Comparison of ENCODE assay signal across 10 cellular contexts in the genomic region with DNA sequence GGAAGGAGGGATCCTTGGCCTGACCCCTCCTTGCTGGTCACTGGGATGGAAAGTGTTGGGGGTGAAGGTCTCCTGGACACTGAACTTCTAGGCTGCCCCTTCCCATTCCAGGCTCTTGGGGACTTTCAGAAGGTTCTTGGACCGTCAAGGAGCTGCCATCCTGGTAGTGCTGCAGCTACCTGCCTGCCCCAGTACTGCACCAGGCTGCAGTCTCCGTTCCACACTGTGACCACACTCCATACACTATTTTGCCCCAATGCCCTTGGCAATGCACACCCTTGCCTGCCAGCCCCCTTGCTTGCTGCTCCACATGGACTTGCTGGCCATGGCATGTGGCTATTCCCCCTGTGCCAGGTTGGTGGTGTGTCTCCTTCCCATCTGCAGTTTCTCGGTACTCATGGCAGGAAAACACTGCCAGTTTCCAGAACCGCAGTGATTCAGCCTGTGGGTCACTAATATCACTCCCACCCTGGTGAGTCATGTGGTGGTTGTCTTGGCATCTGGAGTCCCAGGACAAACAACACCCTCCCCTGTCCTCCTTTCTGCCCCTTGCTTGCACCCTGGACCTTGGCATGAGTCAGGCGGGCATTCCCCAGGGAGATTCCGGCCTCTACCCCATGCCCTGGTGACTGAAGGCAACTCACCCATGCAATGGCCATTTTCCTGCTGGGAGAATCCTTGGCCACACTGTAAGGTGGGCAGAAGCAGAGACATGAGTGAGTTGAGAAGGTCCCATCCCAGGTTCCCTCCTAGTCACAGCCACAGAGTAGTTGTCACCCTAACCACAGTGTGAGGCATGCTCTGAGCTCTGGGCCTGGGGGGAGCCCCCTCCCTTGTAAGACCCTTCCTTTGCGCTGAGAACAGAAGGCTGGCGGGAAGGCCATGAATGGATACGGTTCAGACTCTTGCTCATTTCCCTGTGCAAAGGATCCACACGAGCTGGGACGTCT. TPM values are rescaled to one million over a fixed set of nuclear protein-coding genes. Genes with fewer than 3 reads are reported as not detected.
DNase-seq lines count a peak whose midpoint lies in the region; ATAC-seq and TF ChIP-seq lines count a peak whose summit lies in the region.
"Had no signal": no experiment of that assay in that cellular context is flagged by ENCODE, and none has a peak within 500 bp of the region (broad histone marks: within the 10 kb centered on the region; RNA-seq: fewer than 3 reads in every experiment).

No MANE protein-coding gene starts in this region.

- H3K79me2 ChIP-seq in smooth muscle cell (ENCODE audit: low read depth) = no peaks in the 10 kb centered on the region

- TF ChIP-seq CTCF in fibroblast of mammary gland (conservative IDR thresholded peaks at IDR 0.05; ENCODE audit: control insufficient read depth, insufficient read depth, low read depth, low read length) (no peak), smooth muscle cell (IDR thresholded peaks at IDR 0.05; ENCODE audit: borderline replicate concordance, insufficient read depth, poor library complexity, severe bottlenecking) (no peak)

- peak overlapping the region; percentile 31 for H3K4me2 ChIP-seq in smooth muscle cell

- no peak overlapping the region for H3K4me3 ChIP-seq in SJCRH30
- no peak overlapping the region for H3K4me3 ChIP-seq in fibroblast of mammary gland (ENCODE audit: control insufficient read depth, low read depth, low read length)
- H3K4me3 ChIP-seq in smooth muscle cell = no peak overlapping the region

- no peaks in the 10 kb centered on the region for H4K20me1 ChIP-seq in smooth muscle cell (ENCODE audit: low read depth)

- no peaks in the 10 kb centered on the region for H3F3A ChIP-seq in smooth muscle cell (ENCODE audit: low read depth)

- no peak overlapping the region for H2AFZ ChIP-seq in smooth muscle cell (ENCODE audit: low read depth)

- ATAC-seq in GM18511 (IDR thresholded peaks at IDR 0.05; ENCODE audit: unreplicated experiment) = no peak

- H3K9ac ChIP-seq in smooth muscle cell (ENCODE audit: low read depth) = peak overlapping the region; percentile 69

- H3K9me3 ChIP-seq in SJCRH30 (replicated peaks) = no peaks in the 10 kb centered on the region
- H3K9me3 ChIP-seq in smooth muscle cell (replicated peaks; ENCODE audit: low read depth) = no peaks in the 10 kb centered on the region

- H3K36me3 ChIP-seq in SJCRH30 (no peaks in the 10 kb centered on the region), smooth muscle cell (ENCODE audit: low read depth) (no peaks in the 10 kb centered on the region)

- H3K27ac ChIP-seq in SJCRH30 (no peak overlapping the region), smooth muscle cell (ENCODE audit: low read depth) (peak overlapping the region; percentile 70)

- H3K27me3 ChIP-seq in SJCRH30 = no peaks in the 10 kb centered on the region; the same call in 1 of the 2 replicates
- peaks cover under 1% of the 10 kb centered on the region for H3K27me3 ChIP-seq in smooth muscle cell (ENCODE audit: low read depth)

- peak; percentile 23 for DNase-seq in activated CD4-positive, alpha-beta T cell treated with anti-CD3 and anti-CD28 coated beads for 48 hours
- DNase-seq in activated CD4-positive, alpha-beta T cell treated with anti-CD3 and anti-CD28 coated beads, Interleukin-2, amount 50 U/mL, for 1 hour = no peak
- DNase-seq in SJCRH30 (peak; percentile 22 to 23), fibroblast of mammary gland (ENCODE audit: low read depth) (peak; percentile 88), smooth muscle cell (lab: John Stamatoyannopoulos, UW; ENCODE audit: unreplicated experiment) (peak; percentile 18), DMS79 treated with DMSO at 0.1 percent for 48 hours (lab: John Stamatoyannopoulos, UW) (no peak), nucleus accumbens (lab: John Stamatoyannopoulos, UW) (no peak)
- DNase-seq: NCI-H1417 treated with DMSO at 0.1 percent for 48 hours had no signal

- H3K4me1 ChIP-seq in SJCRH30 = peaks cover 6% of the 10 kb centered on the region
- no peaks in the 10 kb centered on the region for H3K4me1 ChIP-seq in smooth muscle cell (ENCODE audit: low read depth)

- 78% methylated on average over 11 of the region's 11 CpGs for WGBS in smooth muscle cell (ENCODE audit: low lambda C conversion rate)

RNA-seq across cellular contexts. Expression of a gene that starts 32.8 kb away (rescaled TPM):
- total RNA-seq in SJCRH30 (2014; rRNA removed; shearing (Covaris generic)) = 0.35 and 0.93 TPM in 2 replicates
- not detected in 2 replicates for total RNA-seq in smooth muscle cell
- polyA plus RNA-seq in smooth muscle cell = not detected in 2 replicates
- polyA plus RNA-seq: AG04450 had no signal

Comparison
In these comparisons a context has a peak if more than half of its experiments do, and no peak if none do; other contexts are left out.
1. DNase-seq: peak in activated CD4-positive, alpha-beta T cell treated with anti-CD3 and anti-CD28 coated beads for 48 hours (single experiment), SJCRH30 (2 of 2), fibroblast of mammary gland (single experiment) and smooth muscle cell (single experiment); none in activated CD4-positive, alpha-beta T cell treated with anti-CD3 and anti-CD28 coated beads, Interleukin-2, amount 50 U/mL, for 1 hour (single experiment), DMS79 treated with DMSO at 0.1 percent for 48 hours (single experiment) and nucleus accumbens (0 of 56).